ENCODE assay signal across 1 cellular context in the genomic region with DNA sequence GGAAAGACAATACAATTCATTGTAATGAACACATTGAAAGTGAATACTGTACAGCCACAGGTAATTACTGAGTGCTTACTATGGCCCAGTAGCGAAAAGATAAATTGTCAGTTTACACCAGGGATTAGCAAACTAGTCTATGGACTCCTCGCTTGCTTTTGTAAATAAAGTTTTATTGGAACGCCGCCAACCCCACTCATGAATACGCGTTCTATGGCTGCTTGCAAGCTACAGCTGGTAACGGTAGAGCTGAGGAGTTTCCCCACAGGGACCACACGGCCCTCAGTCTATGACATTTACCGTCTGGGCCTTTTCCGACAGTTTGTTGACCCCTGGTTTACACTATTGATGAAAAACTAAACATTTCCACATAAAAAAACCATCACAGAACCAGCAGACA.
TF ChIP-seq lines count a peak whose summit lies in the region.

No MANE protein-coding gene starts in this region.

TF ChIP-seq in HepG2, 621 proteins besides CTCF, POLR2A, EP300 and RAD21 (continues in another document):
- peak; percentile 77; the same call in 1 of the 2 replicates for TF ChIP-seq NFIC (IDR thresholded peaks at IDR 0.05; ENCODE audit: low read length)
- TF ChIP-seq E2F5 (CRISPR knock-in tag; conservative IDR thresholded peaks at IDR 0.05) = no peak
- no peak for TF ChIP-seq TBP (CRISPR knock-in tag; IDR thresholded peaks at IDR 0.05)
- no peak for TF ChIP-seq MEIS1 (CRISPR knock-in tag; IDR thresholded peaks at IDR 0.05; ENCODE audit: borderline replicate concordance)
- TF ChIP-seq, protein P1, sequence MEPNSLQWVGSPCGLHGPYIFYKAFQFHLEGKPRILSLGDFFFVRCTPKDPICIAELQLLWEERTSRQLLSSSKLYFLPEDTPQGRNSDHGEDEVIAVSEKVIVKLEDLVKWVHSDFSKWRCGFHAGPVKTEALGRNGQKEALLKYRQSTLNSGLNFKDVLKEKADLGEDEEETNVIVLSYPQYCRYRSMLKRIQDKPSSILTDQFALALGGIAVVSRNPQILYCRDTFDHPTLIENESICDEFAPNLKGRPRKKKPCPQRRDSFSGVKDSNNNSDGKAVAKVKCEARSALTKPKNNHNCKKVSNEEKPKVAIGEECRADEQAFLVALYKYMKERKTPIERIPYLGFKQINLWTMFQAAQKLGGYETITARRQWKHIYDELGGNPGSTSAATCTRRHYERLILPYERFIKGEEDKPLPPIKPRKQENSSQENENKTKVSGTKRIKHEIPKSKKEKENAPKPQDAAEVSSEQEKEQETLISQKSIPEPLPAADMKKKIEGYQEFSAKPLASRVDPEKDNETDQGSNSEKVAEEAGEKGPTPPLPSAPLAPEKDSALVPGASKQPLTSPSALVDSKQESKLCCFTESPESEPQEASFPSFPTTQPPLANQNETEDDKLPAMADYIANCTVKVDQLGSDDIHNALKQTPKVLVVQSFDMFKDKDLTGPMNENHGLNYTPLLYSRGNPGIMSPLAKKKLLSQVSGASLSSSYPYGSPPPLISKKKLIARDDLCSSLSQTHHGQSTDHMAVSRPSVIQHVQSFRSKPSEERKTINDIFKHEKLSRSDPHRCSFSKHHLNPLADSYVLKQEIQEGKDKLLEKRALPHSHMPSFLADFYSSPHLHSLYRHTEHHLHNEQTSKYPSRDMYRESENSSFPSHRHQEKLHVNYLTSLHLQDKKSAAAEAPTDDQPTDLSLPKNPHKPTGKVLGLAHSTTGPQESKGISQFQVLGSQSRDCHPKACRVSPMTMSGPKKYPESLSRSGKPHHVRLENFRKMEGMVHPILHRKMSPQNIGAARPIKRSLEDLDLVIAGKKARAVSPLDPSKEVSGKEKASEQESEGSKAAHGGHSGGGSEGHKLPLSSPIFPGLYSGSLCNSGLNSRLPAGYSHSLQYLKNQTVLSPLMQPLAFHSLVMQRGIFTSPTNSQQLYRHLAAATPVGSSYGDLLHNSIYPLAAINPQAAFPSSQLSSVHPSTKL (CRISPR knock-in tag; IDR thresholded peaks at IDR 0.05) = 0 out of 2 replicates have a peak, but pooled peaks have one; percentile 16
- peak; percentile 24; the same call in 1 of the 2 replicates for TF ChIP-seq TBX2 (CRISPR knock-in tag; IDR thresholded peaks at IDR 0.05; ENCODE audit: borderline replicate concordance)
- no peak for TF ChIP-seq KAT7 (CRISPR knock-in tag; IDR thresholded peaks at IDR 0.05; ENCODE audit: borderline replicate concordance)
- peak; percentile 60 for TF ChIP-seq SALL1 (CRISPR knock-in tag; IDR thresholded peaks at IDR 0.05)
- TF ChIP-seq, protein P2, sequence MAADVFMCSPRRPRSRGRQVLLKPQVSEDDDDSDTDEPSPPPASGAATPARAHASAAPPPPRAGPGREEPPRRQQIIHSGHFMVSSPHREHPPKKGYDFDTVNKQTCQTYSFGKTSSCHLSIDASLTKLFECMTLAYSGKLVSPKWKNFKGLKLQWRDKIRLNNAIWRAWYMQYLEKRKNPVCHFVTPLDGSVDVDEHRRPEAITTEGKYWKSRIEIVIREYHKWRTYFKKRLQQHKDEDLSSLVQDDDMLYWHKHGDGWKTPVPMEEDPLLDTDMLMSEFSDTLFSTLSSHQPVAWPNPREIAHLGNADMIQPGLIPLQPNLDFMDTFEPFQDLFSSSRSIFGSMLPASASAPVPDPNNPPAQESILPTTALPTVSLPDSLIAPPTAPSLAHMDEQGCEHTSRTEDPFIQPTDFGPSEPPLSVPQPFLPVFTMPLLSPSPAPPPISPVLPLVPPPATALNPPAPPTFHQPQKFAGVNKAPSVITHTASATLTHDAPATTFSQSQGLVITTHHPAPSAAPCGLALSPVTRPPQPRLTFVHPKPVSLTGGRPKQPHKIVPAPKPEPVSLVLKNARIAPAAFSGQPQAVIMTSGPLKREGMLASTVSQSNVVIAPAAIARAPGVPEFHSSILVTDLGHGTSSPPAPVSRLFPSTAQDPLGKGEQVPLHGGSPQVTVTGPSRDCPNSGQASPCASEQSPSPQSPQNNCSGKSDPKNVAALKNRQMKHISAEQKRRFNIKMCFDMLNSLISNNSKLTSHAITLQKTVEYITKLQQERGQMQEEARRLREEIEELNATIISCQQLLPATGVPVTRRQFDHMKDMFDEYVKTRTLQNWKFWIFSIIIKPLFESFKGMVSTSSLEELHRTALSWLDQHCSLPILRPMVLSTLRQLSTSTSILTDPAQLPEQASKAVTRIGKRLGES (CRISPR knock-in tag; IDR thresholded peaks at IDR 0.05; ENCODE audit: borderline replicate concordance) = no peak
- TF ChIP-seq ZNF121 (CRISPR knock-in tag; IDR thresholded peaks at IDR 0.05) = no peak
- TF ChIP-seq, protein P3, sequence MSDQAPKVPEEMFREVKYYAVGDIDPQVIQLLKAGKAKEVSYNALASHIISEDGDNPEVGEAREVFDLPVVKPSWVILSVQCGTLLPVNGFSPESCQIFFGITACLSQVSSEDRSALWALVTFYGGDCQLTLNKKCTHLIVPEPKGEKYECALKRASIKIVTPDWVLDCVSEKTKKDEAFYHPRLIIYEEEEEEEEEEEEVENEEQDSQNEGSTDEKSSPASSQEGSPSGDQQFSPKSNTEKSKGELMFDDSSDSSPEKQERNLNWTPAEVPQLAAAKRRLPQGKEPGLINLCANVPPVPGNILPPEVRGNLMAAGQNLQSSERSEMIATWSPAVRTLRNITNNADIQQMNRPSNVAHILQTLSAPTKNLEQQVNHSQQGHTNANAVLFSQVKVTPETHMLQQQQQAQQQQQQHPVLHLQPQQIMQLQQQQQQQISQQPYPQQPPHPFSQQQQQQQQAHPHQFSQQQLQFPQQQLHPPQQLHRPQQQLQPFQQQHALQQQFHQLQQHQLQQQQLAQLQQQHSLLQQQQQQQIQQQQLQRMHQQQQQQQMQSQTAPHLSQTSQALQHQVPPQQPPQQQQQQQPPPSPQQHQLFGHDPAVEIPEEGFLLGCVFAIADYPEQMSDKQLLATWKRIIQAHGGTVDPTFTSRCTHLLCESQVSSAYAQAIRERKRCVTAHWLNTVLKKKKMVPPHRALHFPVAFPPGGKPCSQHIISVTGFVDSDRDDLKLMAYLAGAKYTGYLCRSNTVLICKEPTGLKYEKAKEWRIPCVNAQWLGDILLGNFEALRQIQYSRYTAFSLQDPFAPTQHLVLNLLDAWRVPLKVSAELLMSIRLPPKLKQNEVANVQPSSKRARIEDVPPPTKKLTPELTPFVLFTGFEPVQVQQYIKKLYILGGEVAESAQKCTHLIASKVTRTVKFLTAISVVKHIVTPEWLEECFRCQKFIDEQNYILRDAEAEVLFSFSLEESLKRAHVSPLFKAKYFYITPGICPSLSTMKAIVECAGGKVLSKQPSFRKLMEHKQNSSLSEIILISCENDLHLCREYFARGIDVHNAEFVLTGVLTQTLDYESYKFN (CRISPR knock-in tag; conservative IDR thresholded peaks at IDR 0.05) = peak; percentile 58
- TF ChIP-seq ZBTB33 (CRISPR knock-in tag; IDR thresholded peaks at IDR 0.05) = peak; percentile 95
- peak; percentile 54 for TF ChIP-seq ASH2L (IDR thresholded peaks at IDR 0.05; ENCODE audit: insufficient read length, low read depth, low read length)
- peak; percentile 96 for TF ChIP-seq ZNF205 (CRISPR knock-in tag; IDR thresholded peaks at IDR 0.05)
- peak; percentile 51; the same call in 1 of the 2 replicates for TF ChIP-seq ZMYM4 (CRISPR knock-in tag; IDR thresholded peaks at IDR 0.05)
- TF ChIP-seq XRCC5 (optimal IDR thresholded peaks at IDR 0.05; ENCODE audit: low read length) = peak; percentile 72
- TF ChIP-seq ZNF142 (CRISPR knock-in tag; IDR thresholded peaks at IDR 0.05) = no peak
- TF ChIP-seq ZFP62 (CRISPR knock-in tag; IDR thresholded peaks at IDR 0.05) = no peak
- peak; percentile 58 for TF ChIP-seq SAP130 (CRISPR knock-in tag; IDR thresholded peaks at IDR 0.05; ENCODE audit: low read depth)
- 0 out of 2 replicates have a peak, but pooled peaks have one; percentile 38 for TF ChIP-seq MIER3 (CRISPR knock-in tag; IDR thresholded peaks at IDR 0.05; ENCODE audit: borderline replicate concordance)
- no peak for TF ChIP-seq TEAD3 (CRISPR knock-in tag; optimal IDR thresholded peaks at IDR 0.05; ENCODE audit: borderline replicate concordance)
- TF ChIP-seq, protein P4, sequence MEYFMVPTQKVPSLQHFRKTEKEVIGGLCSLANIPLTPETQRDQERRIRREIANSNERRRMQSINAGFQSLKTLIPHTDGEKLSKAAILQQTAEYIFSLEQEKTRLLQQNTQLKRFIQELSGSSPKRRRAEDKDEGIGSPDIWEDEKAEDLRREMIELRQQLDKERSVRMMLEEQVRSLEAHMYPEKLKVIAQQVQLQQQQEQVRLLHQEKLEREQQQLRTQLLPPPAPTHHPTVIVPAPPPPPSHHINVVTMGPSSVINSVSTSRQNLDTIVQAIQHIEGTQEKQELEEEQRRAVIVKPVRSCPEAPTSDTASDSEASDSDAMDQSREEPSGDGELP (IDR thresholded peaks at IDR 0.05; ENCODE audit: borderline replicate concordance, low read depth) = peak; percentile 84
- no peak for TF ChIP-seq ELF4 (CRISPR knock-in tag; IDR thresholded peaks at IDR 0.05; ENCODE audit: borderline replicate concordance)
- TF ChIP-seq ZNF280D (CRISPR knock-in tag; IDR thresholded peaks at IDR 0.05) = 0 out of 2 replicates have a peak, but pooled peaks have one; percentile 29
- peak; percentile 61; the same call in 1 of the 2 replicates for TF ChIP-seq KDM5A (IDR thresholded peaks at IDR 0.05; ENCODE audit: borderline replicate concordance, low read length)
